In the genomic region with DNA sequence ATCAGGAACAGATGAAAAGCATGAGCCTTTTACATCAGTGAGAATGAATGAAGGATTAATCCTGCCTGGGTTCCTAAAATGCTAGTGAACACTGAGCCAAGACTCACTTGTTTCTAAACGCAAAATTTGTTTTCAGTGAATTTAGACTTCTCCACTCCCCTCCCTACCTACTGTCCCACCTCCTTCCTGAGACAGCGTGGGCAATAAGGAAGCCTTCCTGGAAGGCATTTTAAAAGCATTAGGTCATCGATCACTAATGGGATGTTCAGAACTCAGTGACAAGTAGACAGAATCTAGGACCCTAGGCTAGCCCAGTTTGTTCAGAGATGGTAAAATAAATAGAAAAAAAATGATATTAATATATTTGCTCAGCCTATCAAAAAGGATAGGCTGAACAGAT, we compare ENCODE assay signal across 1 cellular context.
TF ChIP-seq lines count a peak whose summit lies in the region.

No MANE protein-coding gene starts in this region.

TF ChIP-seq in SK-N-SH, 30 proteins besides CTCF, POLR2A, EP300 and RAD21 (continued from another document):
- TF ChIP-seq SMC3 (IDR thresholded peaks at IDR 0.05; ENCODE audit: low read depth, low read length) (no peak), FOXJ3 (CRISPR knock-in tag; IDR thresholded peaks at IDR 0.05) (no peak), RCOR1 (IDR thresholded peaks at IDR 0.05; ENCODE audit: low read length) (no peak), FOXM1 (IDR thresholded peaks at IDR 0.05; ENCODE audit: low read depth) (no peak), FOSL2 (IDR thresholded peaks at IDR 0.05; ENCODE audit: borderline replicate concordance, low read depth) (no peak), YY1 (IDR thresholded peaks at IDR 0.05; ENCODE audit: low read depth) (no peak), POLR2AphosphoS5 (IDR thresholded peaks at IDR 0.05; ENCODE audit: low read depth, low read length) (no peak), TAF1 (IDR thresholded peaks at IDR 0.05; ENCODE audit: borderline replicate concordance, low read depth, low read length) (no peak), NFIC (IDR thresholded peaks at IDR 0.05; ENCODE audit: borderline replicate concordance) (no peak), TEAD4 (IDR thresholded peaks at IDR 0.05; ENCODE audit: borderline replicate concordance, insufficient read depth) (no peak)
- TF ChIP-seq, protein P1, sequence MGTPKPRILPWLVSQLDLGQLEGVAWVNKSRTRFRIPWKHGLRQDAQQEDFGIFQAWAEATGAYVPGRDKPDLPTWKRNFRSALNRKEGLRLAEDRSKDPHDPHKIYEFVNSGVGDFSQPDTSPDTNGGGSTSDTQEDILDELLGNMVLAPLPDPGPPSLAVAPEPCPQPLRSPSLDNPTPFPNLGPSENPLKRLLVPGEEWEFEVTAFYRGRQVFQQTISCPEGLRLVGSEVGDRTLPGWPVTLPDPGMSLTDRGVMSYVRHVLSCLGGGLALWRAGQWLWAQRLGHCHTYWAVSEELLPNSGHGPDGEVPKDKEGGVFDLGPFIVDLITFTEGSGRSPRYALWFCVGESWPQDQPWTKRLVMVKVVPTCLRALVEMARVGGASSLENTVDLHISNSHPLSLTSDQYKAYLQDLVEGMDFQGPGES (IDR thresholded peaks at IDR 0.05; ENCODE audit: low read depth, low read length), result no peak
- TF ChIP-seq, protein P2, sequence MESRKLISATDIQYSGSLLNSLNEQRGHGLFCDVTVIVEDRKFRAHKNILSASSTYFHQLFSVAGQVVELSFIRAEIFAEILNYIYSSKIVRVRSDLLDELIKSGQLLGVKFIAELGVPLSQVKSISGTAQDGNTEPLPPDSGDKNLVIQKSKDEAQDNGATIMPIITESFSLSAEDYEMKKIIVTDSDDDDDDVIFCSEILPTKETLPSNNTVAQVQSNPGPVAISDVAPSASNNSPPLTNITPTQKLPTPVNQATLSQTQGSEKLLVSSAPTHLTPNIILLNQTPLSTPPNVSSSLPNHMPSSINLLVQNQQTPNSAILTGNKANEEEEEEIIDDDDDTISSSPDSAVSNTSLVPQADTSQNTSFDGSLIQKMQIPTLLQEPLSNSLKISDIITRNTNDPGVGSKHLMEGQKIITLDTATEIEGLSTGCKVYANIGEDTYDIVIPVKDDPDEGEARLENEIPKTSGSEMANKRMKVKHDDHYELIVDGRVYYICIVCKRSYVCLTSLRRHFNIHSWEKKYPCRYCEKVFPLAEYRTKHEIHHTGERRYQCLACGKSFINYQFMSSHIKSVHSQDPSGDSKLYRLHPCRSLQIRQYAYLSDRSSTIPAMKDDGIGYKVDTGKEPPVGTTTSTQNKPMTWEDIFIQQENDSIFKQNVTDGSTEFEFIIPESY (IDR thresholded peaks at IDR 0.05; ENCODE audit: borderline replicate concordance, low read depth), result no peak
- TF ChIP-seq, protein P3, sequence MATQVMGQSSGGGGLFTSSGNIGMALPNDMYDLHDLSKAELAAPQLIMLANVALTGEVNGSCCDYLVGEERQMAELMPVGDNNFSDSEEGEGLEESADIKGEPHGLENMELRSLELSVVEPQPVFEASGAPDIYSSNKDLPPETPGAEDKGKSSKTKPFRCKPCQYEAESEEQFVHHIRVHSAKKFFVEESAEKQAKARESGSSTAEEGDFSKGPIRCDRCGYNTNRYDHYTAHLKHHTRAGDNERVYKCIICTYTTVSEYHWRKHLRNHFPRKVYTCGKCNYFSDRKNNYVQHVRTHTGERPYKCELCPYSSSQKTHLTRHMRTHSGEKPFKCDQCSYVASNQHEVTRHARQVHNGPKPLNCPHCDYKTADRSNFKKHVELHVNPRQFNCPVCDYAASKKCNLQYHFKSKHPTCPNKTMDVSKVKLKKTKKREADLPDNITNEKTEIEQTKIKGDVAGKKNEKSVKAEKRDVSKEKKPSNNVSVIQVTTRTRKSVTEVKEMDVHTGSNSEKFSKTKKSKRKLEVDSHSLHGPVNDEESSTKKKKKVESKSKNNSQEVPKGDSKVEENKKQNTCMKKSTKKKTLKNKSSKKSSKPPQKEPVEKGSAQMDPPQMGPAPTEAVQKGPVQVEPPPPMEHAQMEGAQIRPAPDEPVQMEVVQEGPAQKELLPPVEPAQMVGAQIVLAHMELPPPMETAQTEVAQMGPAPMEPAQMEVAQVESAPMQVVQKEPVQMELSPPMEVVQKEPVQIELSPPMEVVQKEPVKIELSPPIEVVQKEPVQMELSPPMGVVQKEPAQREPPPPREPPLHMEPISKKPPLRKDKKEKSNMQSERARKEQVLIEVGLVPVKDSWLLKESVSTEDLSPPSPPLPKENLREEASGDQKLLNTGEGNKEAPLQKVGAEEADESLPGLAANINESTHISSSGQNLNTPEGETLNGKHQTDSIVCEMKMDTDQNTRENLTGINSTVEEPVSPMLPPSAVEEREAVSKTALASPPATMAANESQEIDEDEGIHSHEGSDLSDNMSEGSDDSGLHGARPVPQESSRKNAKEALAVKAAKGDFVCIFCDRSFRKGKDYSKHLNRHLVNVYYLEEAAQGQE (IDR thresholded peaks at IDR 0.05; ENCODE audit: low read depth, low read length), result no peak
